ENCODE assay signal across 2 cellular contexts in genomic region chr14:96094656-96095055, GRCh38.
TF ChIP-seq lines count a peak whose summit lies in the region.

No MANE protein-coding gene starts in this region.

TF ChIP-seq in H1, 55 proteins besides CTCF, POLR2A, EP300 and RAD21:
- TF ChIP-seq CTBP2 (IDR thresholded peaks at IDR 0.05; ENCODE audit: borderline replicate concordance, insufficient read depth, insufficient read length, low read length) = no peak
- no peak for TF ChIP-seq POU5F1 (IDR thresholded peaks at IDR 0.05; ENCODE audit: low read depth, low read length)
TF ChIP-seq in H1: peak in this region for 0.

TF ChIP-seq in GM23338, 12 proteins besides CTCF, POLR2A, EP300 and RAD21:
- no peak for TF ChIP-seq CREB1 (CRISPR knock-in tag; IDR thresholded peaks at IDR 0.05; ENCODE audit: low read depth)
- TF ChIP-seq NANOG (IDR thresholded peaks at IDR 0.05; ENCODE audit: borderline replicate concordance) = no peak
